In the genomic region with DNA sequence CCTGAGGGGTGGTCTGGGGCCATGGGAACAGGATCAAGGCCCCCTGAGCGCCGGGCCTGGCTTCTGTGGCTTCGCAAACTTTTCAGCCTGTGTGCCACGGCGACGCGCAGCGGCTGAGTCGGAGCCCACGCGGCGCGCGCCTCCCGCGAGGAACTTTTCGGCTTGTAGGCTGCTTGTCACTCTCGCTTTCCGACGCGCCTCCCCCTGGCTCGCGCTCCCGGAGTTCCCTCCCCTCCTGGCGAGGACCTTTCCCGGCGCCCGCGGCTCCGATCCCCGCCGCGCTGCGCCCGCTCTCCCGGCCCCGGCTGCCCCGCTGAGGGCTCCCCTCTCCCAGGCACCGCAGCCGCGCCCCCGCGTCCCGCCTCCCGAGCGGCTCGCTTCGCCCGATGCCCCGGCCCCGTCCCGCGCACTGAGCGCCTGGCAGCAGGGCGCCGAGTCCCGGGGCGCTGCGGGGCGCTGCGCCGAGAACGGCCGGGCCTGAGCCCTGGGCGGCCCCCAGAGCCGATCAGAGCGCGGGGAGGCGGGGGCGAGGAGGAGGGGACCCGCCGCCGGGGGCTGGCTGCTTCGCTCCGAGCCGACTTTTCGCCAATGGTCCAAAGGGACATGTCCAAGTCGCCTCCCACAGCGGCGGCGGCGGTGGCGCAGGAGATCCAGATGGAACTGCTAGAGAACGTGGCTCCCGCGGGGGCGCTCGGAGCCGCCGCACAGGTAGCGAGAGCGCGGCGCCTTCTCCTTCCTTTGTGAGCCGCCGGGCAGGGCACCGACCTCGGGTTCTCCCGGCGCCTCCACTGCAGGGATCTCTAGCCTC, we compare ENCODE assay signal across 9 cellular contexts. TPM values are rescaled to one million over a fixed set of nuclear protein-coding genes. Genes with fewer than 3 reads are reported as not detected.
A peak's percentile ranks its signal among the peaks of the same experiment; 100 is the strongest.
DNase-seq lines count a peak whose midpoint lies in the region; ATAC-seq and TF ChIP-seq lines count a peak whose summit lies in the region.
"Had no signal": no experiment of that assay in that cellular context is flagged by ENCODE, and none has a peak within 500 bp of the region (broad histone marks: within the 10 kb centered on the region; RNA-seq: fewer than 3 reads in every experiment).

A gene (plus strand): TSS at position 276 of the 808 bp plus-strand sequence.

- H3K4me3 Mint-ChIP-seq in activated naive CD8-positive, alpha-beta T cell treated with anti-CD3 and anti-CD28 coated beads, Interleukin-2, amount 50 U/mL, for 24 hours = no peak within 1 kb of the TSS

- peaks cover 45% of the 10 kb centered on the region for H3K27me3 Mint-ChIP-seq in activated naive CD8-positive, alpha-beta T cell treated with anti-CD3 and anti-CD28 coated beads, Interleukin-2, amount 50 U/mL, for 24 hours

- peak; percentile 7 for DNase-seq in activated CD4-positive, alpha-beta T cell treated with anti-CD3 and anti-CD28 coated beads for 48 hours
- DNase-seq in activated CD4-positive, alpha-beta T cell treated with anti-CD3 and anti-CD28 coated beads for 1 hour = no peak
- DNase-seq in activated naive CD8-positive, alpha-beta T cell treated with anti-CD3 and anti-CD28 coated beads, Interleukin-2, amount 50 U/mL, for 24 hours = no peak
- DNase-seq in heart right ventricle = peak; percentile 68 to 74
- DNase-seq in stimulated activated CD4-positive, alpha-beta T cell treated with anti-CD3 and anti-CD28 coated beads, Interleukin-1b, Interleukin-23, amount 100 ng/mL, for 48 hours = no peak

- intact Hi-C loops in heart right ventricle (cut with DNase I) = loop anchor here in 5 of 10 donors (5.0 to 10.0 kb wide), 6 partner anchors 42 to 228 kb away; no protein-coding TSS in a partner anchor

- peaks cover 2% of the 10 kb centered on the region for H3K4me1 Mint-ChIP-seq in activated naive CD8-positive, alpha-beta T cell treated with anti-CD3 and anti-CD28 coated beads, Interleukin-2, amount 50 U/mL, for 24 hours

- peak within 1 kb of the TSS; percentile 64 for H2AFZ ChIP-seq in parathyroid adenoma

- no peaks in the 10 kb centered on the region for H3K79me2 ChIP-seq in parathyroid adenoma

- 0 to 1% methylated on average over 65 to 98 of the region's 100 CpGs for WGBS in heart right ventricle, 2 donors

- H3K27ac ChIP-seq in heart right ventricle (peak within 1 kb of the TSS; percentile 51 to 86 (median 82)), parathyroid adenoma (no peak within 1 kb of the TSS)

- peak within 1 kb of the TSS; percentile 88 for H3K4me2 ChIP-seq in parathyroid adenoma (ENCODE audit: low read length)

- H3K27me3 ChIP-seq in heart right ventricle (peaks cover 0 to 44% (median 20%) of the 10 kb centered on the region in 7 donors), parathyroid adenoma (ENCODE audit: control insufficient read depth, insufficient read depth, low read length) (no peaks in the 10 kb centered on the region)

- ATAC-seq in activated naive CD8-positive, alpha-beta T cell treated with anti-CD3 and anti-CD28 coated beads, Interleukin-2, amount 50 U/mL, for 24 hours = peak; percentile 49
- ATAC-seq in heart right ventricle (peak; percentile 70 to 87 (median 78)), GM21717 (IDR thresholded peaks at IDR 0.05; ENCODE audit: unreplicated experiment) (no peak), HG03159 (IDR thresholded peaks at IDR 0.05; ENCODE audit: unreplicated experiment) (no peak)

- H3K36me3 ChIP-seq in heart right ventricle = no peaks in the 10 kb centered on the region
- H3K36me3 ChIP-seq in parathyroid adenoma (ENCODE audit: control insufficient read depth, insufficient read depth, low read length) = no peaks in the 10 kb centered on the region

- no peaks in the 10 kb centered on the region for H3K36me3 Mint-ChIP-seq in activated naive CD8-positive, alpha-beta T cell treated with anti-CD3 and anti-CD28 coated beads, Interleukin-2, amount 50 U/mL, for 24 hours (ENCODE audit: low read depth)

- H3K9me3 ChIP-seq in heart right ventricle (no peaks in the 10 kb centered on the region), parathyroid adenoma (ENCODE audit: control insufficient read depth, low read length) (no peaks in the 10 kb centered on the region)

- TF ChIP-seq CTCF in heart right ventricle (IDR thresholded peaks at IDR 0.05) (peak in 4 of 9 donors; percentile 6 to 27 (median 16)), parathyroid adenoma (IDR thresholded peaks at IDR 0.05) (no peak)

- H3K9ac ChIP-seq in parathyroid adenoma = no peak within 1 kb of the TSS

- H3K9me3 Mint-ChIP-seq in activated naive CD8-positive, alpha-beta T cell treated with anti-CD3 and anti-CD28 coated beads, Interleukin-2, amount 50 U/mL, for 24 hours = no peaks in the 10 kb centered on the region

- peaks cover 0 to 27% (median 11%) of the 10 kb centered on the region in 9 donors for H3K4me1 ChIP-seq in heart right ventricle
- no peaks in the 10 kb centered on the region for H3K4me1 ChIP-seq in parathyroid adenoma

- no peak within 1 kb of the TSS for H3K27ac Mint-ChIP-seq in activated naive CD8-positive, alpha-beta T cell treated with anti-CD3 and anti-CD28 coated beads, Interleukin-2, amount 50 U/mL, for 24 hours

- peak within 1 kb of the TSS; percentile 22 to 76 (median 61) for H3K4me3 ChIP-seq in heart right ventricle
- H3K4me3 ChIP-seq in parathyroid adenoma (ENCODE audit: low read depth, low read length) = peak within 1 kb of the TSS; percentile 59

RNA-seq across cellular contexts. Expression of the gene that starts here (rescaled TPM):
- 10 to 100 TPM; 22.3 to 71.1 (median 38.8) TPM for total RNA-seq in heart right ventricle
- polyA plus RNA-seq in heart right ventricle = 10 to 100 TPM in 1 of 2 donors, 1 to 10 TPM in 1; 8.9 to 16.8 TPM
- total RNA-seq: activated CD8-positive, alpha-beta memory T cell treated with anti-CD3 and anti-CD28 coated beads for 36 hours had no signal

Comparison
In these comparisons a context has a peak if more than half of its experiments do, and no peak if none do; other contexts are left out.
1. DNase-seq: peak in activated CD4-positive, alpha-beta T cell treated with anti-CD3 and anti-CD28 coated beads for 48 hours (single experiment) and heart right ventricle (2 of 2); none in activated CD4-positive, alpha-beta T cell treated with anti-CD3 and anti-CD28 coated beads for 1 hour (single experiment), activated naive CD8-positive, alpha-beta T cell treated with anti-CD3 and anti-CD28 coated beads, Interleukin-2, amount 50 U/mL, for 24 hours (single experiment) and stimulated activated CD4-positive, alpha-beta T cell treated with anti-CD3 and anti-CD28 coated beads, Interleukin-1b, Interleukin-23, amount 100 ng/mL, for 48 hours (single experiment).
2. ATAC-seq: peak in activated naive CD8-positive, alpha-beta T cell treated with anti-CD3 and anti-CD28 coated beads, Interleukin-2, amount 50 U/mL, for 24 hours (single experiment) and heart right ventricle (8 of 8); none in GM21717 (single experiment) and HG03159 (single experiment).